ENCODE assay signal across 21 cellular contexts in genomic region chr16:47644661-47645060, GRCh38.
DNase-seq lines count a peak whose midpoint lies in the region; ATAC-seq and TF ChIP-seq lines count a peak whose summit lies in the region.
"Had no signal": no experiment of that assay in that cellular context is flagged by ENCODE, and none has a peak within 500 bp of the region (broad histone marks: within the 10 kb centered on the region; RNA-seq: fewer than 3 reads in every experiment).

No MANE protein-coding gene starts in this region.

- no peak overlapping the region for H3K4me3 Mint-ChIP-seq in Calu3 (ENCODE audit: low read depth, unreplicated experiment)
- H3K4me3 Mint-ChIP-seq: CD8-positive, alpha-beta T cell had no signal

- no peak for TF ChIP-seq CTCF in Calu3 (IDR thresholded peaks at IDR 0.05; ENCODE audit: unreplicated experiment)

- DNase-seq in AML-193 (lab: John Stamatoyannopoulos, UW) (peak; percentile 48 to 54), M059J (ENCODE audit: low read depth) (peak; percentile 2), amniotic epithelial cell (ENCODE audit: low read depth) (peak; percentile 62), left ventricle myocardium superior (no peak), GDM1 (lab: John Stamatoyannopoulos, UW) (no peak), Calu3 (no peak), AG20443 (ENCODE audit: low spot score) (no peak)
- DNase-seq in stimulated activated CD4-positive, alpha-beta T cell treated with anti-CD3 and anti-CD28 coated beads, Interleukin-4, amount 100 ng/mL, for 1 hour = no peak
- DNase-seq: activated CD4-positive, alpha-beta T cell treated with anti-CD3 and anti-CD28 coated beads for 1 hour; activated T-cell treated with anti-CD3 and anti-CD28 coated beads, Interleukin-2, amount 50 U/mL, for 1 hour; caudate nucleus; CD8-positive, alpha-beta T cell; hypothalamus; lower lobe of right lung; NCI-H1417 treated with DMSO at 0.1 percent for 48 hours; occipital lobe; PC-9; stimulated activated CD4-positive, alpha-beta T cell treated with anti-CD3 and anti-CD28 coated beads, Interleukin-2, amount 100 ng/mL, for 48 hours; stimulated activated naive CD8-positive, alpha-beta T cell treated with anti-CD3 and anti-CD28 coated beads, Interleukin-15, Interleukin-2, amounts not matched to agents 100 U/mL and 50 U/mL, for 24 hours; T-helper 1 cell had no signal

- no peaks in the 10 kb centered on the region for H3K9me3 Mint-ChIP-seq in Calu3 (ENCODE audit: low read depth, unreplicated experiment)
- H3K9me3 Mint-ChIP-seq: CD8-positive, alpha-beta T cell had no signal

- H3K36me3 Mint-ChIP-seq in Calu3 (ENCODE audit: insufficient read depth, unreplicated experiment) = no peaks in the 10 kb centered on the region

- intact Hi-C loops in left ventricle myocardium superior (cut with micrococcal nuclease) = no loop called here
- intact Hi-C loops in Calu3 (cut with micrococcal nuclease; ENCODE audit: unreplicated experiment) = no loop called here

- no TSS peak for BruUV-seq in Calu3 (replicated peaks; lab: Mats Ljungman, UMichigan)

- no peaks in the 10 kb centered on the region for H3K27me3 Mint-ChIP-seq in Calu3 (ENCODE audit: unreplicated experiment)

- no peak overlapping the region for H3K27ac Mint-ChIP-seq in Calu3 (ENCODE audit: unreplicated experiment)
- H3K27ac Mint-ChIP-seq: CD8-positive, alpha-beta T cell had no signal

- ATAC-seq in left ventricle myocardium superior = peak; percentile 74
- ATAC-seq: CD8-positive, alpha-beta T cell; gastroesophageal sphincter; stimulated activated naive CD8-positive, alpha-beta T cell treated with anti-CD3 and anti-CD28 coated beads, Interleukin-15, Interleukin-2, amounts not matched to agents 100 U/mL and 50 U/mL, for 24 hours had no signal

- H3K4me1 Mint-ChIP-seq in Calu3 (ENCODE audit: low read depth, unreplicated experiment) = no peaks in the 10 kb centered on the region

- CTCF ChIA-PET in Calu3 (lab: Charles Lee) = no interaction called here

Comparison
In these comparisons a context has a peak if more than half of its experiments do, and no peak if none do; other contexts are left out.
1. DNase-seq: peak in AML-193 (2 of 2), M059J (single experiment) and amniotic epithelial cell (single experiment); none in left ventricle myocardium superior (single experiment), GDM1 (single experiment), Calu3 (single experiment), AG20443 (single experiment) and stimulated activated CD4-positive, alpha-beta T cell treated with anti-CD3 and anti-CD28 coated beads, Interleukin-4, amount 100 ng/mL, for 1 hour (single experiment).